ENCODE assay signal across 22 cellular contexts in genomic region chr11:76397383-76397782, GRCh38.
"Had no signal": no experiment of that assay in that cellular context is flagged by ENCODE, and none has a peak within 500 bp of the region (broad histone marks: within the 10 kb centered on the region; RNA-seq: fewer than 3 reads in every experiment).

No MANE protein-coding gene starts in this region.

- DNase-seq: activated CD4-positive, alpha-beta T cell treated with anti-CD3 and anti-CD28 coated beads, Interleukin-2, amount 10 ng/mL, durations not matched to agents 7 days and 5 days; activated CD4-positive, CD25-positive, alpha-beta regulatory T cell treated with anti-CD3 and anti-CD28 coated beads, Interleukin-2, amount 50 U/mL, for 72 hours; activated CD8-positive, alpha-beta memory T cell treated with anti-CD3 and anti-CD28 coated beads, Interleukin-2, amount 10 ng/mL, durations not matched to agents 7 days and 5 days; activated CD8-positive, alpha-beta T cell treated with anti-CD3 and anti-CD28 coated beads for 36 hours; activated gamma-delta T cell treated with Interleukin-2 at 50 U/mL for 16 hours; anterior cingulate cortex; body of pancreas; cortex of kidney; endodermal cell; heart left ventricle; left cardiac atrium; mesendoderm; mucosa of descending colon; naive B cell; occipital lobe; small intestine; stimulated activated CD4-positive, alpha-beta T cell treated with anti-CD3 and anti-CD28 coated beads, Interleukin-2, amount 100 ng/mL, for 24 hours; stomach; WERI-Rb-1 had no signal

- ATAC-seq: activated CD8-positive, alpha-beta memory T cell treated with anti-CD3 and anti-CD28 coated beads, Interleukin-2, amount 10 ng/mL, durations not matched to agents 7 days and 5 days; activated CD8-positive, alpha-beta T cell treated with anti-CD3 and anti-CD28 coated beads for 36 hours; body of pancreas; gastroesophageal sphincter; heart left ventricle; left cardiac atrium; mucosa of descending colon; sciatic nerve; stimulated activated effector memory CD8-positive, alpha-beta T cell treated with anti-CD3 and anti-CD28 coated beads, Interleukin-12 subunit alpha, Interleukin-12 subunit beta, amount 100 ng/mL, for 72 hours had no signal
